In the genomic region with DNA sequence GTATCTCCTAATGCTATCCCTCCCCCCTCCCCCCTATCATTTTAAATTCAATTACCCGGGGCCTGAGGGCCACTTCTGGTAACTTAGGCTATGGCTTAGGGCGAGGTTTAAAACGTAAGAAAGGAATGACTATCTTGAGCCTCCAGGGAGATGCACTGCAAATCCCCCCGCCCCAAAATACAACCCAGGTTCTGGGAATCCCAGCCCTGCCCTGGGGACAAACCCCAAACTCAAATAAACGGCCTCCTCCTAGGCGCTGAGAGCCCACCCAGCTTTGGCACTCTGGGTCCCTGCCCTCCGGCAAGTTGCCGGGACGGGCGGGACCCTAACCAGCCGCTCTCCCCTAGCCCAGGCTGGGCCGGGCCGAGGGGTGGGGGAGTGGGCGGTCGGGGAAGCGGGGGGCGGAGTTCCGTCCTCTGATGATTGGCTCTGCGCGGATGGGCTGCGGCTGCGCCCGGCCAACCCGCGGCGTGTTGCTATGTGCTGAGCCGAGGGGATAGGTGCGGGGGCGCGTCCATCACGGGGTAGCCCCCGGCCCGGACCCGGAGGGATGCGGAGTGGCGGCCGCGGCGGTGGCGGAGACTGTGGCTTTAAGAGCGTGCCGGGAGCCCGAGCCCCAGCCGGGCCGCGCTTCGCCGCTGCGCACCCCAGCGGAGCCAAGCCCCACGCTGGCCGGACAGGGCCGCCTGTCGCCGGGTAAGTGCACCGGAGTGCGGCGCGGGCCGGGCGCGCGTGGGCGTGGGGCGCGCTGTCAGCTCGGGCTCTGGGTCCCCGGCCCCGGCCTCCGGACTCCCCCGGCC, we compare ENCODE assay signal across 1 cellular context.
TF ChIP-seq lines count a peak whose summit lies in the region.

A gene with protein sequence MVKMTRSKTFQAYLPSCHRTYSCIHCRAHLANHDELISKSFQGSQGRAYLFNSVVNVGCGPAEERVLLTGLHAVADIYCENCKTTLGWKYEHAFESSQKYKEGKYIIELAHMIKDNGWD (plus strand): TSS at position 527 of the 800 bp plus-strand sequence. CDS start 21,755 bp downstream, outside the sequence.

TF ChIP-seq in HepG2, 621 proteins besides CTCF, POLR2A, EP300 and RAD21 (continued from another document and continues in another):
- TF ChIP-seq ZNF800 (CRISPR knock-in tag; IDR thresholded peaks at IDR 0.05) (no peak), ZNF567 (CRISPR knock-in tag; IDR thresholded peaks at IDR 0.05; ENCODE audit: borderline replicate concordance) (no peak), RXRA (CRISPR knock-in tag; IDR thresholded peaks at IDR 0.05) (no peak), HNF4G (IDR thresholded peaks at IDR 0.05; ENCODE audit: borderline replicate concordance, low read depth, low read length) (no peak; the same call in 1 of the 2 replicates), HNF4G (CRISPR knock-in tag; IDR thresholded peaks at IDR 0.05; ENCODE audit: borderline replicate concordance, low read depth) (0 out of 2 replicates have a peak, but pooled peaks have one; percentile 8), TEAD3 (CRISPR knock-in tag; optimal IDR thresholded peaks at IDR 0.05; ENCODE audit: borderline replicate concordance) (no peak), ZBTB10 (CRISPR knock-in tag; IDR thresholded peaks at IDR 0.05; ENCODE audit: borderline replicate concordance) (no peak), MAFK (conservative IDR thresholded peaks at IDR 0.05 in 1 of 2, IDR thresholded peaks at IDR 0.05 in 1 of 2; ENCODE audit: low read length in 2 of 2) (no peak), ETV5 (CRISPR knock-in tag; IDR thresholded peaks at IDR 0.05; ENCODE audit: borderline replicate concordance) (peak; percentile 45; the same call in 1 of the 2 replicates), MLXIP (CRISPR knock-in tag; IDR thresholded peaks at IDR 0.05; ENCODE audit: borderline replicate concordance) (no peak), ZNF678 (CRISPR knock-in tag; IDR thresholded peaks at IDR 0.05) (no peak), HNRNPK (IDR thresholded peaks at IDR 0.05; ENCODE audit: low read depth, low read length, poor library complexity, severe bottlenecking) (peak; percentile 82), HNF4A (CRISPR knock-in tag; IDR thresholded peaks at IDR 0.05) (no peak), AHR (CRISPR knock-in tag; IDR thresholded peaks at IDR 0.05) (no peak), SP1 (IDR thresholded peaks at IDR 0.05) (no peak), SP1 (CRISPR knock-in tag; IDR thresholded peaks at IDR 0.05) (peak; percentile 90), HINFP (CRISPR knock-in tag; IDR thresholded peaks at IDR 0.05; ENCODE audit: low read depth) (0 out of 2 replicates have a peak, but pooled peaks have one; percentile 39), ZNF362 (CRISPR knock-in tag; IDR thresholded peaks at IDR 0.05; ENCODE audit: borderline replicate concordance) (no peak), RBFOX2 (IDR thresholded peaks at IDR 0.05; ENCODE audit: low read depth, low read length) (peak; percentile 65; the same call in 1 of the 2 replicates), PITX1 (CRISPR knock-in tag; IDR thresholded peaks at IDR 0.05) (peak; percentile 37; the same call in 1 of the 2 replicates), TAF15 (IDR thresholded peaks at IDR 0.05; ENCODE audit: low read depth, low read length, poor library complexity, severe bottlenecking) (no peak), PHF20 (CRISPR knock-in tag; IDR thresholded peaks at IDR 0.05) (peak; percentile 20; the same call in 1 of the 2 replicates), ZKSCAN1 (IDR thresholded peaks at IDR 0.05; ENCODE audit: low read length) (no peak), TMF1 (CRISPR knock-in tag; IDR thresholded peaks at IDR 0.05; ENCODE audit: low read depth) (peak; percentile 80; the same call in 1 of the 2 replicates), SP2 (CRISPR knock-in tag; IDR thresholded peaks at IDR 0.05) (peak; percentile 97), STAT6 (CRISPR knock-in tag; IDR thresholded peaks at IDR 0.05; ENCODE audit: borderline replicate concordance) (no peak), GABPB1 (CRISPR knock-in tag; IDR thresholded peaks at IDR 0.05) (peak; percentile 78), SUZ12 (IDR thresholded peaks at IDR 0.05; ENCODE audit: low read depth, low read length) (no peak), TCF7L2 (IDR thresholded peaks at IDR 0.05; ENCODE audit: low read depth, low read length) (no peak), ZNF891 (CRISPR knock-in tag; IDR thresholded peaks at IDR 0.05) (no peak)
- TF ChIP-seq, protein P1, sequence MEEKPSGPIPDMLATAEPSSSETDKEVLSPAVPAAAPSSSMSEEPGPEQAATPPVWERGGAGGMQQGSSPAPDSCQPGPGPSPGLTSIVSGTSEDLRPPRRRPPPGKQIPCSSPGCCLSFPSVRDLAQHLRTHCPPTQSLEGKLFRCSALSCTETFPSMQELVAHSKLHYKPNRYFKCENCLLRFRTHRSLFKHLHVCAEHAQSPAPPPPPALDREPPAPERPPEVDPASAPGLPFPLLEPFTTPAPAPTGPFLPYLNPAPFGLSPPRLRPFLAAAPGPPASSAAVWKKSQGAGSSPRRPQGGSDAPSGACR (CRISPR knock-in tag; IDR thresholded peaks at IDR 0.05): no peak
- TF ChIP-seq, protein P2, sequence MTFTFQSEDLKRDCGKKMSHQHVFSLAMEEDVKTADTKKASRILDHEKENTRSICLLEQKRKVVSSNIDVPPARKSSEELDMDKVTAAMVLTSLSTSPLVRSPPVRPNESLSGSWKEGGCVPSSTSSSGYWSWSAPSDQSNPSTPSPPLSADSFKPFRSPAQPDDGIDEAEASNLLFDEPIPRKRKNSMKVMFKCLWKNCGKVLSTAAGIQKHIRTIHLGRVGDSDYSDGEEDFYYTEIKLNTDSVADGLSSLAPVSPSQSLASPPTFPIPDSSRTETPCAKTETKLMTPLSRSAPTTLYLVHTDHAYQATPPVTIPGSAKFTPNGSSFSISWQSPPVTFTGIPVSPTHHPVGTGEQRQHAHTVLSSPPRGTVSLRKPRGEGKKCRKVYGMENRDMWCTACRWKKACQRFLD (CRISPR knock-in tag; IDR thresholded peaks at IDR 0.05; ENCODE audit: borderline replicate concordance): no peak
- TF ChIP-seq, protein P3, sequence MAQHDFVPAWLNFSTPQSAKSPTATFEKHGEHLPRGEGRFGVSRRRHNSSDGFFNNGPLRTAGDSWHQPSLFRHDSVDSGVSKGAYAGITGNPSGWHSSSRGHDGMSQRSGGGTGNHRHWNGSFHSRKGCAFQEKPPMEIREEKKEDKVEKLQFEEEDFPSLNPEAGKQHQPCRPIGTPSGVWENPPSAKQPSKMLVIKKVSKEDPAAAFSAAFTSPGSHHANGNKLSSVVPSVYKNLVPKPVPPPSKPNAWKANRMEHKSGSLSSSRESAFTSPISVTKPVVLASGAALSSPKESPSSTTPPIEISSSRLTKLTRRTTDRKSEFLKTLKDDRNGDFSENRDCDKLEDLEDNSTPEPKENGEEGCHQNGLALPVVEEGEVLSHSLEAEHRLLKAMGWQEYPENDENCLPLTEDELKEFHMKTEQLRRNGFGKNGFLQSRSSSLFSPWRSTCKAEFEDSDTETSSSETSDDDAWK (CRISPR knock-in tag; IDR thresholded peaks at IDR 0.05): no peak
- TF ChIP-seq, protein P4, sequence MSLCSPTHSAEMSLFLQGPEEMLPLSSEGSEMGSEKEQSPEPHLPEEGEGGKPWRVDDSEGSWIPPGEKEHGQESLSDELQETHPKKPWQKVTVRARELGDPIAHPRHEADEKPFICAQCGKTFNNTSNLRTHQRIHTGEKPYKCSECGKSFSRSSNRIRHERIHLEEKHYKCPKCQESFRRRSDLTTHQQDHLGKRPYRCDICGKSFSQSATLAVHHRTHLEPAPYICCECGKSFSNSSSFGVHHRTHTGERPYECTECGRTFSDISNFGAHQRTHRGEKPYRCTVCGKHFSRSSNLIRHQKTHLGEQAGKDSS (CRISPR knock-in tag; IDR thresholded peaks at IDR 0.05; ENCODE audit: borderline replicate concordance, low read depth): no peak
- TF ChIP-seq, protein P5, sequence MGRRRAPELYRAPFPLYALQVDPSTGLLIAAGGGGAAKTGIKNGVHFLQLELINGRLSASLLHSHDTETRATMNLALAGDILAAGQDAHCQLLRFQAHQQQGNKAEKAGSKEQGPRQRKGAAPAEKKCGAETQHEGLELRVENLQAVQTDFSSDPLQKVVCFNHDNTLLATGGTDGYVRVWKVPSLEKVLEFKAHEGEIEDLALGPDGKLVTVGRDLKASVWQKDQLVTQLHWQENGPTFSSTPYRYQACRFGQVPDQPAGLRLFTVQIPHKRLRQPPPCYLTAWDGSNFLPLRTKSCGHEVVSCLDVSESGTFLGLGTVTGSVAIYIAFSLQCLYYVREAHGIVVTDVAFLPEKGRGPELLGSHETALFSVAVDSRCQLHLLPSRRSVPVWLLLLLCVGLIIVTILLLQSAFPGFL (CRISPR knock-in tag; IDR thresholded peaks at IDR 0.05): no peak
